17 cellular contexts compared by ENCODE assay signal in genomic region chr11:61700720-61701119, GRCh38. TPM values are rescaled to one million over a fixed set of nuclear protein-coding genes. Genes with fewer than 3 reads are reported as not detected.
DNase-seq lines count a peak whose midpoint lies in the region; ATAC-seq and TF ChIP-seq lines count a peak whose summit lies in the region.
"Had no signal": no experiment of that assay in that cellular context is flagged by ENCODE, and none has a peak within 500 bp of the region (broad histone marks: within the 10 kb centered on the region; RNA-seq: fewer than 3 reads in every experiment).

No MANE protein-coding gene starts in this region.

- peak overlapping the region; percentile 4 for H3K9ac ChIP-seq in rectal smooth muscle tissue (ENCODE audit: low read length)

- H3K27me3 ChIP-seq in adrenal gland (no peaks in the 10 kb centered on the region), rectal smooth muscle tissue (ENCODE audit: control insufficient read depth, insufficient read depth, low read length) (no peaks in the 10 kb centered on the region)
- H3K27me3 ChIP-seq: vagina had no signal

- TF ChIP-seq POLR2A in adrenal gland (IDR thresholded peaks at IDR 0.05): no peak

- H3K27ac ChIP-seq in adrenal gland: peak overlapping the region in 3 of 5 donors; percentile 45 to 67 (median 64)
- peak overlapping the region; percentile 29 for H3K27ac ChIP-seq in epithelial cell of prostate
- H3K27ac ChIP-seq in rectal smooth muscle tissue (ENCODE audit: low read depth, low read length): peak overlapping the region; percentile 47
- H3K27ac ChIP-seq: vagina had no signal

- H3K27ac Mint-ChIP-seq in CD14-positive monocyte: peak overlapping the region; percentile 92 to 96 (median 93)
- H3K27ac Mint-ChIP-seq: activated CD4-positive, alpha-beta memory T cell treated with anti-CD3 and anti-CD28 coated beads for 36 hours; activated naive CD8-positive, alpha-beta T cell; natural killer cell treated with Interleukin-12 subunit alpha and Interleukin-12 subunit beta and Interleukin-15 and Interleukin-18, amount 100 ng/mL, for 72 hours; stimulated activated naive CD8-positive, alpha-beta T cell treated with anti-CD3 and anti-CD28 coated beads, Interleukin-15, Interleukin-2, amounts not matched to agents 100 ng/mL and 50 ng/mL, for 24 hours had no signal

- H3K4me3 ChIP-seq in adrenal gland: no peak overlapping the region
- no peak overlapping the region for H3K4me3 ChIP-seq in rectal smooth muscle tissue (ENCODE audit: low read length)
- H3K4me3 ChIP-seq: vagina had no signal

- DNase-seq in CD14-positive monocyte (ENCODE audit: low spot score) (no peak), adrenal gland (no peak), epithelial cell of prostate (ENCODE audit: low read depth, low spot score) (no peak), AML-193 (lab: John Stamatoyannopoulos, UW) (no peak), superior temporal gyrus (ENCODE audit: extremely low spot score) (no peak)
- no peak for DNase-seq in activated T-cell treated with anti-CD3 and anti-CD28 coated beads, Interleukin-2, amount 50 U/mL, for 4 hours
- DNase-seq: activated CD4-positive, alpha-beta memory T cell treated with anti-CD3 and anti-CD28 coated beads for 36 hours; activated T-cell treated with anti-CD3 and anti-CD28 coated beads, Interleukin-2, amount 50 U/mL, for 48 hours; effector CD8-positive, alpha-beta T cell; Karpas-422; NCI-H1105 treated with DMSO at 0.1 percent for 48 hours had no signal

- H3K4me1 ChIP-seq in adrenal gland (replicated peaks in 1 of 2) (peaks cover 37 to 56% of the 10 kb centered on the region in 2 donors), rectal smooth muscle tissue (ENCODE audit: control insufficient read depth, insufficient read depth, low read length) (peaks cover 20% of the 10 kb centered on the region)

- H3K4me1 Mint-ChIP-seq in CD14-positive monocyte: peaks cover 81% of the 10 kb centered on the region
- peaks cover 24% of the 10 kb centered on the region for H3K4me1 Mint-ChIP-seq in activated T-cell treated with anti-CD3 and anti-CD28 coated beads, Interleukin-2, amount 50 U/mL, for 4 hours (ENCODE audit: low read depth)

- peaks cover 8 to 13% of the 10 kb centered on the region in 2 donors for H3K36me3 Mint-ChIP-seq in CD14-positive monocyte
- H3K36me3 Mint-ChIP-seq in activated T-cell treated with anti-CD3 and anti-CD28 coated beads, Interleukin-2, amount 50 U/mL, for 4 hours (ENCODE audit: insufficient read depth): no peaks in the 10 kb centered on the region
- H3K36me3 Mint-ChIP-seq: activated CD4-positive, alpha-beta memory T cell treated with anti-CD3 and anti-CD28 coated beads for 36 hours; activated naive CD8-positive, alpha-beta T cell; natural killer cell treated with Interleukin-12 subunit alpha and Interleukin-12 subunit beta and Interleukin-15 and Interleukin-18, amount 100 ng/mL, for 72 hours had no signal

- TF ChIP-seq CTCF in CD14-positive monocyte (IDR thresholded peaks at IDR 0.05) (no peak), adrenal gland (IDR thresholded peaks at IDR 0.05) (no peak)

- no peaks in the 10 kb centered on the region for H3K9me3 ChIP-seq in adrenal gland (replicated peaks in 1 of 3)
- H3K9me3 ChIP-seq: vagina had no signal

- intact Hi-C loops in CD14-positive monocyte (cut with micrococcal nuclease) (no loop called here), adrenal gland (cut with DNase I) (no loop called here)

- H3K9me3 Mint-ChIP-seq in CD14-positive monocyte: peaks cover 0 to 2% (median 0%) of the 10 kb centered on the region in 7 donors
- no peaks in the 10 kb centered on the region for H3K9me3 Mint-ChIP-seq in activated T-cell treated with anti-CD3 and anti-CD28 coated beads, Interleukin-2, amount 50 U/mL, for 4 hours
- H3K9me3 Mint-ChIP-seq: activated CD4-positive, alpha-beta memory T cell treated with anti-CD3 and anti-CD28 coated beads for 36 hours; natural killer cell treated with Interleukin-12 subunit alpha and Interleukin-12 subunit beta and Interleukin-15 and Interleukin-18, amount 100 ng/mL, for 72 hours; stimulated activated naive CD8-positive, alpha-beta T cell treated with anti-CD3 and anti-CD28 coated beads, Interleukin-15, Interleukin-2, amounts not matched to agents 100 ng/mL and 50 ng/mL, for 24 hours had no signal

- no peak for ATAC-seq in HG02588 (IDR thresholded peaks at IDR 0.05; ENCODE audit: unreplicated experiment)
- ATAC-seq in activated T-cell treated with anti-CD3 and anti-CD28 coated beads, Interleukin-2, amount 50 U/mL, for 4 hours: no peak
- ATAC-seq: natural killer cell treated with Interleukin-12 subunit alpha and Interleukin-12 subunit beta and Interleukin-15 and Interleukin-18, amount 100 ng/mL, for 72 hours had no signal

- H3K27me3 Mint-ChIP-seq in CD14-positive monocyte (ENCODE audit: low read depth in 3 of 3): peaks cover 0 to 2% (median 2%) of the 10 kb centered on the region in 3 donors
- H3K27me3 Mint-ChIP-seq in activated T-cell treated with anti-CD3 and anti-CD28 coated beads, Interleukin-2, amount 50 U/mL, for 4 hours (ENCODE audit: low read depth): no peaks in the 10 kb centered on the region
- H3K27me3 Mint-ChIP-seq: activated CD4-positive, alpha-beta memory T cell treated with anti-CD3 and anti-CD28 coated beads for 36 hours; activated naive CD8-positive, alpha-beta T cell; stimulated activated naive CD8-positive, alpha-beta T cell treated with anti-CD3 and anti-CD28 coated beads, Interleukin-15, Interleukin-2, amounts not matched to agents 100 ng/mL and 50 ng/mL, for 24 hours had no signal

- peak overlapping the region; percentile 15 to 39 for H3K4me3 Mint-ChIP-seq in CD14-positive monocyte
- H3K4me3 Mint-ChIP-seq in activated T-cell treated with anti-CD3 and anti-CD28 coated beads, Interleukin-2, amount 50 U/mL, for 4 hours: no peak overlapping the region
- H3K4me3 Mint-ChIP-seq: activated CD4-positive, alpha-beta memory T cell treated with anti-CD3 and anti-CD28 coated beads for 36 hours; activated naive CD8-positive, alpha-beta T cell; natural killer cell treated with Interleukin-12 subunit alpha and Interleukin-12 subunit beta and Interleukin-15 and Interleukin-18, amount 100 ng/mL, for 72 hours; stimulated activated naive CD8-positive, alpha-beta T cell treated with anti-CD3 and anti-CD28 coated beads, Interleukin-15, Interleukin-2, amounts not matched to agents 100 ng/mL and 50 ng/mL, for 24 hours had no signal

- WGBS in adrenal gland, 4 donors: 78 to 90% (median 89%) methylated on average over 5 to 8 of the region's 8 CpGs

- H3K36me3 ChIP-seq in adrenal gland (replicated peaks in 1 of 2) (no peaks in the 10 kb centered on the region), rectal smooth muscle tissue (ENCODE audit: control insufficient read depth, insufficient read depth, low read length) (no peaks in the 10 kb centered on the region)
- H3K36me3 ChIP-seq: vagina had no signal

RNA-seq across cellular contexts. Expression of gene DAGLA, which starts 20.5 kb away (rescaled TPM):
- under 1 TPM; 0.16 to 0.73 TPM for polyA plus RNA-seq in CD14-positive monocyte
- 1 to 10 TPM; 1.0 to 4.2 (median 3.2) TPM for total RNA-seq in adrenal gland
- 1 to 10 TPM in 2 of 3 donors, under 1 TPM in 1; 0.81 to 2.7 (median 1.5) TPM for polyA plus RNA-seq in adrenal gland
- total RNA-seq in activated T-cell treated with anti-CD3 and anti-CD28 coated beads, Interleukin-2, amount 50 U/mL, for 4 hours: under 1 TPM; 0.20 to 0.35 (median 0.21) TPM

RNA-seq across cellular contexts. Expression of gene MYRF, which starts 51.7 kb away (rescaled TPM):
- polyA plus RNA-seq in CD14-positive monocyte (under 1 TPM in 1 of 2 donors, not detected in 1; 0.18 TPM), adrenal gland (1 to 10 TPM in 2 of 3 donors, under 1 TPM in 1; 0.61 to 1.4 (median 1.1) TPM)
- 1 to 10 TPM in 3 of 8 donors, under 1 TPM in 5; 0.13 to 2.6 (median 0.67) TPM for total RNA-seq in adrenal gland
- total RNA-seq in activated T-cell treated with anti-CD3 and anti-CD28 coated beads, Interleukin-2, amount 50 U/mL, for 4 hours: 1 to 10 TPM in 1 of 3 donors, under 1 TPM in 2; 0.08 to 1.1 (median 0.24) TPM
